Comparison of ENCODE assay signal across 8 cellular contexts in genomic region chr10:64041185-64041988, GRCh38.
A peak's percentile ranks its signal among the peaks of the same experiment; 100 is the strongest.
DNase-seq lines count a peak whose midpoint lies in the region; ATAC-seq, FAIRE-seq and TF ChIP-seq lines count a peak whose summit lies in the region.

No MANE protein-coding gene starts in this region.

- 69% methylated on average over 37 of the region's 43 CpGs for WGBS in hepatocyte (ENCODE audit: low lambda C conversion rate, missing lambda C conversion rate)

- TF ChIP-seq CTCF in astrocyte (IDR thresholded peaks at IDR 0.05; ENCODE audit: insufficient read depth, low read depth, low read length) (peak; percentile 100), hepatocyte (IDR thresholded peaks at IDR 0.05; ENCODE audit: poor library complexity) (peak; percentile 100)

- H3K9me3 Mint-ChIP-seq in astrocyte (ENCODE audit: unreplicated experiment) = no peaks in the 10 kb centered on the region

- H3K4me3 ChIP-seq in astrocyte (ENCODE audit: insufficient read depth, low read depth, low read length) (peak overlapping the region; percentile 41), hepatocyte (no peak overlapping the region), skeletal muscle cell (ENCODE audit: low read depth, low read length) (peak overlapping the region; percentile 30)

- peaks cover 4% of the 10 kb centered on the region for H3K4me1 Mint-ChIP-seq in astrocyte (ENCODE audit: low read depth, unreplicated experiment)

- no peak overlapping the region for H3K27ac Mint-ChIP-seq in astrocyte (ENCODE audit: unreplicated experiment)

- H3K36me3 ChIP-seq in astrocyte (ENCODE audit: insufficient read depth, low read length) (no peaks in the 10 kb centered on the region), hepatocyte (replicated peaks; ENCODE audit: insufficient read depth, low read depth) (no peaks in the 10 kb centered on the region)

- peak overlapping the region; percentile 26 for H3K9ac ChIP-seq in astrocyte (ENCODE audit: low read length)

- no peaks in the 10 kb centered on the region for H3K36me3 Mint-ChIP-seq in astrocyte (ENCODE audit: low read depth, unreplicated experiment)

- H3K4me1 ChIP-seq in astrocyte (ENCODE audit: insufficient read depth, low read length) (no peaks in the 10 kb centered on the region), hepatocyte (ENCODE audit: insufficient read depth) (no peaks in the 10 kb centered on the region)

- peak; percentile 69 for DNase-seq in GM12891 (ENCODE audit: insufficient read length, low spot score)
- peak; percentile 39 for DNase-seq in NCI-H1105 treated with DMSO at 0.1 percent for 48 hours (lab: John Stamatoyannopoulos, UW)
- DNase-seq in T-helper 22 cell (ENCODE audit: low read depth) = peak; percentile 54
- DNase-seq in astrocyte (ENCODE audit: low read depth) = peak; percentile 26
- DNase-seq in hepatocyte (ENCODE audit: low spot score) = peak; percentile 83
- peak; percentile 13 for DNase-seq in skeletal muscle cell (ENCODE audit: low read depth)
- no peak for DNase-seq in middle frontal gyrus (ENCODE audit: extremely low spot score, low spot score)

- no peaks in the 10 kb centered on the region for H3K27me3 Mint-ChIP-seq in astrocyte (ENCODE audit: low read depth, unreplicated experiment)

- H3K27ac ChIP-seq in astrocyte (ENCODE audit: low read depth, low read length) = no peak overlapping the region
- no peak overlapping the region for H3K27ac ChIP-seq in hepatocyte

- H3K4me2 ChIP-seq in astrocyte (ENCODE audit: low read length) (peak overlapping the region; percentile 78), hepatocyte (peak overlapping the region; percentile 66)

- H3K4me3 Mint-ChIP-seq in astrocyte (ENCODE audit: unreplicated experiment) = no peak overlapping the region

- H3K9me3 ChIP-seq in astrocyte (ENCODE audit: insufficient read depth, low read depth, low read length) (no peaks in the 10 kb centered on the region), hepatocyte (ENCODE audit: low read depth) (no peaks in the 10 kb centered on the region)

- TF ChIP-seq POLR2A in GM12891 (IDR thresholded peaks at IDR 0.05; ENCODE audit: low read depth, low read length) = no peak

- no peaks in the 10 kb centered on the region for H3K9me2 ChIP-seq in hepatocyte (replicated peaks; ENCODE audit: insufficient read depth)

- ATAC-seq in HG02678 (IDR thresholded peaks at IDR 0.05; ENCODE audit: unreplicated experiment) = peak; percentile 94

- H3K79me2 ChIP-seq in astrocyte (ENCODE audit: insufficient read depth, low read length) (no peaks in the 10 kb centered on the region), hepatocyte (no peaks in the 10 kb centered on the region)

- H3K27me3 ChIP-seq in astrocyte (ENCODE audit: insufficient read depth, low read length) (peaks cover 8% of the 10 kb centered on the region), hepatocyte (no peaks in the 10 kb centered on the region)

- H2AFZ ChIP-seq in astrocyte (ENCODE audit: low read depth, low read length) = peak overlapping the region; percentile 86
- H2AFZ ChIP-seq in hepatocyte = no peak overlapping the region

- H4K20me1 ChIP-seq in astrocyte (ENCODE audit: insufficient read depth, low read length) (no peaks in the 10 kb centered on the region), hepatocyte (ENCODE audit: insufficient read depth, poor library complexity, severe bottlenecking) (no peaks in the 10 kb centered on the region)

- FAIRE-seq in GM12891 (lab: Jason Lieb, UNC) (peak; percentile 99), astrocyte (lab: Jason Lieb, UNC) (peak; percentile 37)

TF ChIP-seq in GM12891, 5 proteins besides CTCF, POLR2A, EP300 and RAD21:
- TF ChIP-seq PAX5 (IDR thresholded peaks at IDR 0.05; ENCODE audit: insufficient read depth, low read length, severe bottlenecking) = no peak
- TF ChIP-seq SPI1 (IDR thresholded peaks at IDR 0.05; ENCODE audit: low read depth, low read length) = no peak
- peak; percentile 87 for TF ChIP-seq POU2F2 (IDR thresholded peaks at IDR 0.05; ENCODE audit: low read depth, low read length)
- TF ChIP-seq POLR2AphosphoS5 (IDR thresholded peaks at IDR 0.05; ENCODE audit: low read depth, low read length) = no peak
- TF ChIP-seq TAF1 (IDR thresholded peaks at IDR 0.05; ENCODE audit: low read depth, low read length) = no peak
TF ChIP-seq in GM12891: peak in this region for 1.
